18 cellular contexts compared by ENCODE assay signal in the genomic region with DNA sequence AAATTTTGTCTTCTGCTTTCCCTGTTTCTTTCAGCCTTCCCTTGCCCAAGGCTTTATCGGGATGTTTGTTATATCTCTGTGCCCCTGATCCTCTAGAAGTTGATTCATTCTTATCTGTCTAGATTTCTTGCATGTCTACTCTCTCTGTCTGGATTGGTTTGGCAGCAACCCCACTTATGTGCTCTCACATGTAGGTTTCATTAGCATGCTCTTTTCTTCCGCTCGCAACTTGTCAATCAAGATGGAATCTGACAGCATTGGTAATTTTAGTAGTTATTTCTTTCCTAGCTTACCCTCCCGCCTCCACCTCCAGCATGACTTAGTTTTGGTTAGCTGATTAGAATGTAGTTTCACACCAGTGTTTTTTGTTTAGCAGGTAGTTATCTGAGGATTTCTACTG.
"Had no signal": no experiment of that assay in that cellular context is flagged by ENCODE, and none has a peak within 500 bp of the region (broad histone marks: within the 10 kb centered on the region; RNA-seq: fewer than 3 reads in every experiment).

No MANE protein-coding gene starts in this region.

- H3K9me3 Mint-ChIP-seq: activated naive CD4-positive, alpha-beta T cell treated with anti-CD3 and anti-CD28 coated beads for 36 hours; activated naive CD8-positive, alpha-beta T cell treated with anti-CD3 and anti-CD28 coated beads, Interleukin-2, amount 50 U/mL, for 24 hours; activated T-cell treated with anti-CD3 and anti-CD28 coated beads, Interleukin-2, amount 50 U/mL, for 4 hours; naive B cell; stimulated activated memory B cell treated with anti-CD40 and anti-IgM and Interleukin-4, amounts not matched to agents 10 μg/mL and 1 μg/mL and 100 μg/mL, for 72 hours had no signal

- H3K4me3 Mint-ChIP-seq: activated naive CD4-positive, alpha-beta T cell treated with anti-CD3 and anti-CD28 coated beads for 36 hours; activated naive CD8-positive, alpha-beta T cell treated with anti-CD3 and anti-CD28 coated beads, Interleukin-2, amount 50 U/mL, for 24 hours; activated T-cell treated with anti-CD3 and anti-CD28 coated beads, Interleukin-2, amount 50 U/mL, for 4 hours; naive B cell; stimulated activated memory B cell treated with anti-CD40 and anti-IgM and Interleukin-4, amounts not matched to agents 10 μg/mL and 1 μg/mL and 100 μg/mL, for 72 hours had no signal

- H3K27me3 ChIP-seq: gastrocnemius medialis, ovary, right lobe of liver had no signal

- H3K9me3 ChIP-seq: gastrocnemius medialis, mucosa of descending colon, ovary, psoas muscle, right lobe of liver had no signal

- H3K36me3 ChIP-seq: gastrocnemius medialis, ovary, right lobe of liver had no signal

- H3K27ac Mint-ChIP-seq: activated naive CD4-positive, alpha-beta T cell treated with anti-CD3 and anti-CD28 coated beads for 36 hours; activated naive CD8-positive, alpha-beta T cell treated with anti-CD3 and anti-CD28 coated beads, Interleukin-2, amount 50 U/mL, for 24 hours; naive B cell; stimulated activated memory B cell treated with anti-CD40 and anti-IgM and Interleukin-4, amounts not matched to agents 10 μg/mL and 1 μg/mL and 100 μg/mL, for 72 hours had no signal

- H3K36me3 Mint-ChIP-seq: naive B cell; stimulated activated memory B cell treated with anti-CD40 and anti-IgM and Interleukin-4, amounts not matched to agents 10 μg/mL and 1 μg/mL and 100 μg/mL, for 72 hours had no signal

- H3K4me1 ChIP-seq: gastrocnemius medialis, psoas muscle, right lobe of liver had no signal

- DNase-seq: activated CD4-positive, alpha-beta T cell treated with anti-CD3 and anti-CD28 coated beads, Interleukin-2, amount 50 U/mL, for 1 hour; activated CD4-positive, CD25-positive, alpha-beta regulatory T cell treated with anti-CD3 and anti-CD28 coated beads, Interleukin-2, amount 50 U/mL, for 72 hours; activated CD8-positive, alpha-beta memory T cell treated with anti-CD3 and anti-CD28 coated beads, Interleukin-2, amount 50 U/mL, for 4 hours; activated naive CD4-positive, alpha-beta T cell treated with anti-CD3 and anti-CD28 coated beads for 36 hours; activated naive CD8-positive, alpha-beta T cell treated with anti-CD3 and anti-CD28 coated beads, Interleukin-2, amount 50 U/mL, for 24 hours; activated T-cell treated with anti-CD3 and anti-CD28 coated beads, Interleukin-2, amount 50 U/mL, for 4 hours; aorta; cortex of kidney; gastrocnemius medialis; left ventricle myocardium superior; mucosa of descending colon; naive B cell; ovary; psoas muscle; right lobe of liver; stimulated activated CD4-positive, alpha-beta T cell treated with anti-CD3 and anti-CD28 coated beads, Interleukin-4, amount 100 ng/mL, for 4 hours had no signal

- H3K27ac ChIP-seq: gastrocnemius medialis, ovary, psoas muscle, right lobe of liver, VCaP had no signal

- H3K27me3 Mint-ChIP-seq: activated naive CD8-positive, alpha-beta T cell treated with anti-CD3 and anti-CD28 coated beads, Interleukin-2, amount 50 U/mL, for 24 hours; naive B cell; stimulated activated memory B cell treated with anti-CD40 and anti-IgM and Interleukin-4, amounts not matched to agents 10 μg/mL and 1 μg/mL and 100 μg/mL, for 72 hours had no signal

- H3K4me3 ChIP-seq: gastrocnemius medialis, mucosa of descending colon, ovary, psoas muscle, right lobe of liver had no signal
